Comparison of ENCODE assay signal across 5 cellular contexts in the genomic region with DNA sequence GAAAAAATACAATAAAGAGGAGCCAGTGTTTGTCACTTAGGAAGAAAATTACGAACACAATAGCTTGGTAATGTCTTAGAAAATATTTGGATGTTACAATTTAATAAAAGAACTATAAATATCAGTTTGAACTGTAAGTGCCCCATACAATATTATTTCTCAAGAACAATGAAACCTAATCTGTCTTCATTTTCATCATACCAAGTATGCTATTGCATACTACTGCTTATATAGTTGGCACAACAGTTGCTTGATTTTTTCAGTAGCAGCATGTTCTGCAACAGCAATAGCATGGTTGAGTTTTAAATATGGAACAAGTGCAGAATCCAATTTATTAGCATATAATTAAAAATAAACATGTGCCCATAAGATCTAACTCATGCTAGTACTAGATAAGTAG.
"Had no signal": no experiment of that assay in that cellular context is flagged by ENCODE, and none has a peak within 500 bp of the region (broad histone marks: within the 10 kb centered on the region; RNA-seq: fewer than 3 reads in every experiment).

No MANE protein-coding gene starts in this region.

- H2AFZ ChIP-seq: GM23338 had no signal

- H3K4me2 ChIP-seq: GM23338 had no signal

- ATAC-seq: GM23338, K562 had no signal

- H3K4me3 ChIP-seq: GM23338, K562 had no signal

- DNase-seq: H9, HCEC 1CT, IMR-90 had no signal
